Comparison of ENCODE assay signal across 8 cellular contexts in genomic region chr7:27662490-27663205, GRCh38. TPM values are rescaled to one million over a fixed set of nuclear protein-coding genes. Genes with fewer than 3 reads are reported as not detected.
DNase-seq lines count a peak whose midpoint lies in the region; ATAC-seq and TF ChIP-seq lines count a peak whose summit lies in the region.

HIBADH (minus strand) TSS chr7:27662883; CDS start chr7:27662788, 95 bp downstream.

- ATAC-seq in HG02763 (IDR thresholded peaks at IDR 0.05; ENCODE audit: unreplicated experiment) (peak; percentile 99), Right ventricle myocardium inferior (peak; percentile 99)
- ATAC-seq in activated naive CD8-positive, alpha-beta T cell treated with anti-CD3 and anti-CD28 coated beads, Interleukin-2, amount 50 U/mL, for 24 hours, result peak; percentile 100

- TF ChIP-seq CTCF in GM12872 (IDR thresholded peaks at IDR 0.05; ENCODE audit: insufficient read depth, low read depth, low read length), result 0 out of 3 replicates have a peak, but pooled peaks have one; percentile 9
- TF ChIP-seq CTCF in ovary (IDR thresholded peaks at IDR 0.05), result peak; percentile 16 to 69 (median 58)
- TF ChIP-seq CTCF in thyroid gland (IDR thresholded peaks at IDR 0.05), result peak in 3 of 6 experiments; percentile 21 to 43 (median 22)

- H3K27ac ChIP-seq in ovary (peak within 1 kb of the TSS; percentile 69 to 84), thyroid gland (peak within 1 kb of the TSS; percentile 76 to 96 (median 92))

- intact Hi-C loops in Right ventricle myocardium inferior (cut with DNase I) (loop anchor here (1.0 to 5.0 kb wide), 2 partner anchors 78 to 120 kb away; partner anchors contain the start of gene TAX1BP1), ovary (cut with DNase I) (loop anchor here in 2 of 4 donors (2.0 kb wide), 2 partner anchors 76 to 78 kb away; partner anchors contain the start of gene TAX1BP1 (in 1 of the 2)), thyroid gland (cut with DNase I) (loop anchor here (5.0 kb wide), 1 partner anchor 75 kb away; no protein-coding TSS in a partner anchor)

- peak; percentile 95 for DNase-seq in NCI-H1417 treated with DMSO at 0.1 percent for 48 hours (lab: John Stamatoyannopoulos, UW)
- peak; percentile 100 for DNase-seq in SW480 (ENCODE audit: low spot score)
- DNase-seq in activated naive CD8-positive, alpha-beta T cell treated with anti-CD3 and anti-CD28 coated beads, Interleukin-2, amount 50 U/mL, for 24 hours, result peak; percentile 92
- peak; percentile 99 for DNase-seq in Right ventricle myocardium inferior (ENCODE audit: missing footprints)
- DNase-seq in ovary, result peak; percentile 98 to 100 (median 99)
- DNase-seq in thyroid gland, result peak; percentile 99

- peaks cover 4% of the 10 kb centered on the region for H3K36me3 Mint-ChIP-seq in activated naive CD8-positive, alpha-beta T cell treated with anti-CD3 and anti-CD28 coated beads, Interleukin-2, amount 50 U/mL, for 24 hours (ENCODE audit: low read depth)

- peak; percentile 68 for TF ChIP-seq EP300 in ovary (IDR thresholded peaks at IDR 0.05)

- no peaks in the 10 kb centered on the region for H3K9me3 Mint-ChIP-seq in activated naive CD8-positive, alpha-beta T cell treated with anti-CD3 and anti-CD28 coated beads, Interleukin-2, amount 50 U/mL, for 24 hours

- H3K27ac Mint-ChIP-seq in activated naive CD8-positive, alpha-beta T cell treated with anti-CD3 and anti-CD28 coated beads, Interleukin-2, amount 50 U/mL, for 24 hours, result peak within 1 kb of the TSS; percentile 78

- H3K4me1 ChIP-seq in ovary (ENCODE audit: insufficient read depth) (no peaks in the 10 kb centered on the region), thyroid gland (peaks cover 3 to 7% of the 10 kb centered on the region in 2 donors)

- H3K36me3 ChIP-seq in ovary (no peaks in the 10 kb centered on the region), thyroid gland (no peaks in the 10 kb centered on the region)

- H3K9me3 ChIP-seq in ovary, result no peaks in the 10 kb centered on the region
- H3K9me3 ChIP-seq in thyroid gland, result no peaks in the 10 kb centered on the region

- H3K4me3 Mint-ChIP-seq in activated naive CD8-positive, alpha-beta T cell treated with anti-CD3 and anti-CD28 coated beads, Interleukin-2, amount 50 U/mL, for 24 hours, result peak within 1 kb of the TSS; percentile 84

- H3K4me3 ChIP-seq in ovary (peak within 1 kb of the TSS; percentile 91), thyroid gland (replicated peaks in 1 of 3) (peak within 1 kb of the TSS; percentile 9 to 78 (median 76))

- 0% methylated on average over 65 to 67 of the region's 67 CpGs for WGBS in ovary, 3 donors
- WGBS in thyroid gland, 2 donors, result 0 to 1% methylated on average over 19 to 43 of the region's 67 CpGs

- H3K27me3 Mint-ChIP-seq in activated naive CD8-positive, alpha-beta T cell treated with anti-CD3 and anti-CD28 coated beads, Interleukin-2, amount 50 U/mL, for 24 hours, result no peaks in the 10 kb centered on the region

- peak; percentile 90 for TF ChIP-seq POLR2A in ovary (IDR thresholded peaks at IDR 0.05)
- TF ChIP-seq POLR2A in thyroid gland (IDR thresholded peaks at IDR 0.05), result peak; percentile 88 to 97

- H3K4me1 Mint-ChIP-seq in activated naive CD8-positive, alpha-beta T cell treated with anti-CD3 and anti-CD28 coated beads, Interleukin-2, amount 50 U/mL, for 24 hours, result peaks cover 17% of the 10 kb centered on the region

- H3K27me3 ChIP-seq in ovary (no peaks in the 10 kb centered on the region), thyroid gland (no peaks in the 10 kb centered on the region)

RNA-seq across cellular contexts. Expression of gene HIBADH, which starts in this region (rescaled TPM):
- total RNA-seq in Right ventricle myocardium inferior (108 TPM), ovary (10 to 100 TPM; 24.4 to 47.2 (median 36.9) TPM), thyroid gland (10 to 100 TPM; 73.7 to 99.9 (median 84.4) TPM)
- polyA plus RNA-seq in ovary, result 10 to 100 TPM; 35.0 to 76.0 TPM

Comparison
In these comparisons a context has a peak if more than half of its experiments do, and no peak if none do; other contexts are left out.
1. Peak in every context shown above with its lines: DNase-seq, ATAC-seq, H3K4me3 ChIP-seq and H3K27ac ChIP-seq.